In the genomic region with DNA sequence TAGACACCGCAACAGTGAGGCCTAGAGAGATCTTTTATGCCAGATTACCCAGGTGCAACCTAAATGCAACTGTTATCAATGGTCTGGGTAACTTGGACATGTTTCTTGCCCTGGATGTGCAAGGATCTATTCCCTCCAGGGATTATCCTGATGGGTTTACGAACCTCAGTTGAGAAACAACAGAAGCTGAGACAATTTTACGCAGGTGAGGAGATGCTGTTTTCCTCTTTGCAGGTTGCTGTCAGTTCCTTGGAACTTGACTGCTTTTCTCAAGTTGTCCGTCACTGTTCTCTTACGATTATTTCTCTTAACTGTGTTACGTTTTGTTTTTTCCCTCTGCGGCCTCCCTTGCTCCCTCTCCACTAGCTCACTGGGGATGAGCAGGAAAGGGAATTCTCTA, we compare ENCODE assay signal across 8 cellular contexts. TPM values are rescaled to one million over a fixed set of nuclear protein-coding genes. Genes with fewer than 3 reads are reported as not detected.
DNase-seq lines count a peak whose midpoint lies in the region; ATAC-seq and TF ChIP-seq lines count a peak whose summit lies in the region.

No MANE protein-coding gene starts in this region.

- TF ChIP-seq CTCF in left lung (IDR thresholded peaks at IDR 0.05): no peak
- no peak for TF ChIP-seq CTCF in suprapubic skin (IDR thresholded peaks at IDR 0.05)

- ATAC-seq in activated CD4-positive, alpha-beta T cell treated with anti-CD3 and anti-CD28 coated beads for 36 hours: no peak
- ATAC-seq in left lung (no peak), GM19328 (IDR thresholded peaks at IDR 0.05; ENCODE audit: unreplicated experiment) (no peak)

- peak overlapping the region; percentile 86 for H3K4me3 Mint-ChIP-seq in activated CD4-positive, alpha-beta T cell treated with anti-CD3 and anti-CD28 coated beads for 36 hours

- peaks cover 61% of the 10 kb centered on the region for H3K4me1 Mint-ChIP-seq in activated CD4-positive, alpha-beta T cell treated with anti-CD3 and anti-CD28 coated beads for 36 hours

- no peaks in the 10 kb centered on the region for H3K9me3 ChIP-seq in adipocyte (ENCODE audit: control insufficient read depth, low read length)
- no peaks in the 10 kb centered on the region for H3K9me3 ChIP-seq in left lung
- no peaks in the 10 kb centered on the region for H3K9me3 ChIP-seq in suprapubic skin

- TF ChIP-seq POLR2A in suprapubic skin (IDR thresholded peaks at IDR 0.05): no peak

- POLR2A ChIA-PET in activated CD4-positive, alpha-beta T cell treated with anti-CD3 and anti-CD28 coated beads for 36 hours (lab: Charles Lee): interaction anchor here (0.5 to 2.6 kb wide), 8 partner anchors 27 to 278 kb away, joined by 3 to 36 read pairs (median 5); partner anchors contain the start of genes H2AZ2, MYO1G, OGDH and PPIA

- H3K27me3 ChIP-seq in adipocyte (replicated peaks; ENCODE audit: control insufficient read depth, insufficient read depth, low read length) (no peaks in the 10 kb centered on the region), left lung (no peaks in the 10 kb centered on the region), suprapubic skin (no peaks in the 10 kb centered on the region)

- H3K36me3 ChIP-seq in adipocyte (ENCODE audit: control insufficient read depth, insufficient read depth, low read length, severe bottlenecking) (peaks cover 6% of the 10 kb centered on the region), left lung (no peaks in the 10 kb centered on the region), suprapubic skin (no peaks in the 10 kb centered on the region)

- H3K4me3 ChIP-seq in adipocyte (ENCODE audit: low read length): peak overlapping the region; percentile 94
- H3K4me3 ChIP-seq in left lung: peak overlapping the region; percentile 90 to 96
- peak overlapping the region; percentile 87 for H3K4me3 ChIP-seq in suprapubic skin

- CTCF ChIA-PET in activated CD4-positive, alpha-beta T cell treated with anti-CD3 and anti-CD28 coated beads for 36 hours (lab: Charles Lee): interaction anchor here (1.4 to 2.8 kb wide), 4 partner anchors 27 to 35 kb away, joined by 5 to 21 read pairs (median 12); partner anchors contain the start of gene H2AZ2

- intact Hi-C loops in activated CD4-positive, alpha-beta T cell treated with anti-CD3 and anti-CD28 coated beads for 36 hours (cut with DNase I, micrococcal nuclease): loop anchor here (1.0 to 10.0 kb wide), 3 partner anchors 27 to 881 kb away; no protein-coding TSS in a partner anchor
- intact Hi-C loops in left lung (cut with DNase I): no loop called here

- H3K9ac ChIP-seq in adipocyte (ENCODE audit: low read length): peak overlapping the region; percentile 98

- H3K36me3 Mint-ChIP-seq in activated CD4-positive, alpha-beta T cell treated with anti-CD3 and anti-CD28 coated beads for 36 hours (ENCODE audit: low read depth): peaks cover 54% of the 10 kb centered on the region

- peaks cover 7% of the 10 kb centered on the region for H3K9me3 Mint-ChIP-seq in activated CD4-positive, alpha-beta T cell treated with anti-CD3 and anti-CD28 coated beads for 36 hours (ENCODE audit: low read depth)

- H3K4me1 ChIP-seq in adipocyte (ENCODE audit: control insufficient read depth, insufficient read depth, low read length) (peaks cover 58% of the 10 kb centered on the region), left lung (peaks cover 28 to 63% of the 10 kb centered on the region in 2 donors), suprapubic skin (peaks cover 63% of the 10 kb centered on the region)

- no peak for TF ChIP-seq EP300 in suprapubic skin (IDR thresholded peaks at IDR 0.05)

- no peak for DNase-seq in activated CD4-positive, alpha-beta T cell treated with anti-CD3 and anti-CD28 coated beads for 36 hours
- no peak for DNase-seq in activated CD4-positive, alpha-beta T cell treated with anti-CD3 and anti-CD28 coated beads for 48 hours
- no peak for DNase-seq in adipocyte (ENCODE audit: low read depth)
- DNase-seq in left lung: no peak
- DNase-seq in suprapubic skin (ENCODE audit: low spot score in 2 of 2): no peak
- DNase-seq in putamen (ENCODE audit: low spot score): no peak
- no peak for DNase-seq in GF-D8 (lab: John Stamatoyannopoulos, UW)

- H3K27me3 Mint-ChIP-seq in activated CD4-positive, alpha-beta T cell treated with anti-CD3 and anti-CD28 coated beads for 36 hours: no peaks in the 10 kb centered on the region

- H3K27ac ChIP-seq in left lung (peak overlapping the region; percentile 97 to 99), suprapubic skin (no peak overlapping the region)

- peak overlapping the region; percentile 89 for H3K27ac Mint-ChIP-seq in activated CD4-positive, alpha-beta T cell treated with anti-CD3 and anti-CD28 coated beads for 36 hours

- WGBS in suprapubic skin: 42% methylated on average over 7 of the region's 7 CpGs

RNA-seq across cellular contexts. Expression of gene PURB, which starts 1.4 kb away (rescaled TPM):
- total RNA-seq in activated CD4-positive, alpha-beta T cell treated with anti-CD3 and anti-CD28 coated beads for 36 hours: 10 to 100 TPM; 18.8 to 20.8 TPM
- total RNA-seq in left lung: 10 to 100 TPM; 23.5 to 26.3 TPM
- 10 to 100 TPM; 28.1 to 39.3 (median 31.3) TPM for total RNA-seq in suprapubic skin

RNA-seq across cellular contexts. Expression of gene H2AZ2, which starts 36.1 kb away (rescaled TPM):
- 100 to 1,000 TPM; 148 to 275 TPM for total RNA-seq in activated CD4-positive, alpha-beta T cell treated with anti-CD3 and anti-CD28 coated beads for 36 hours
- total RNA-seq in left lung (100 to 1,000 TPM; 113 to 182 TPM), suprapubic skin (10 to 100 TPM; 55.1 to 85.2 (median 75.7) TPM)

Comparison
In these comparisons a context has a peak if more than half of its experiments do, and no peak if none do; other contexts are left out.
1. intact Hi-C loops: an anchor here in activated CD4-positive, alpha-beta T cell treated with anti-CD3 and anti-CD28 coated beads for 36 hours (1.0 to 10.0 kb wide); none called in left lung.